ENCODE assay signal across 15 cellular contexts in genomic region chr1:89573410-89573809, GRCh38. TPM values are rescaled to one million over a fixed set of nuclear protein-coding genes. Genes with fewer than 3 reads are reported as not detected.
DNase-seq lines count a peak whose midpoint lies in the region; ATAC-seq, FAIRE-seq and TF ChIP-seq lines count a peak whose summit lies in the region.
"Had no signal": no experiment of that assay in that cellular context is flagged by ENCODE, and none has a peak within 500 bp of the region (broad histone marks: within the 10 kb centered on the region; RNA-seq: fewer than 3 reads in every experiment).

No MANE protein-coding gene starts in this region.

- H3K4me3 Mint-ChIP-seq in T-helper 1 cell treated with Interleukin-12 subunit alpha and Interleukin-12 subunit beta and Interleukin-4 antibody, amounts not matched to agents 30 μg/mL and 1 μg/mL, for 36 hours, result no peak overlapping the region

- H3K9me3 Mint-ChIP-seq in T-helper 1 cell treated with Interleukin-12 subunit alpha and Interleukin-12 subunit beta and Interleukin-4 antibody, amounts not matched to agents 30 μg/mL and 1 μg/mL, for 36 hours, result peaks cover 19% of the 10 kb centered on the region

- H4K20me1 ChIP-seq in HepG2 (ENCODE audit: insufficient read depth, low read length), result no peaks in the 10 kb centered on the region

- no peak for FAIRE-seq in HepG2 (lab: Jason Lieb, UNC)
- FAIRE-seq: H54 had no signal

- in situ Hi-C loops in HepG2 (cut with HindIII; ENCODE audit: extremely low pct_ligation_motif_present, low pct_unique_long_range_greater_than_20kb) (no loop called here), HAP-1 (cut with MboI; ENCODE audit: low sequenced_read_pairs) (no loop called here)

- H3K27ac ChIP-seq in HepG2 (ENCODE audit: extremely low read length, insufficient read depth, low read length) (no peak overlapping the region), right lobe of liver (no peak overlapping the region), mesendoderm (ENCODE audit: low read depth, low read length) (no peak overlapping the region), suprapubic skin (no peak overlapping the region)
- H3K27ac ChIP-seq: 22Rv1, BLaER1, GM23248 had no signal

- H2BK120ac ChIP-seq in mesendoderm (ENCODE audit: low read depth, low read length), result no peak overlapping the region

- ATAC-seq in HepG2 (no peak), right lobe of liver (no peak), GM21447 (IDR thresholded peaks at IDR 0.05; ENCODE audit: unreplicated experiment) (no peak)

- H3K4me1 Mint-ChIP-seq in T-helper 1 cell treated with Interleukin-12 subunit alpha and Interleukin-12 subunit beta and Interleukin-4 antibody, amounts not matched to agents 30 μg/mL and 1 μg/mL, for 36 hours (ENCODE audit: low read depth), result peaks cover 6% of the 10 kb centered on the region

- H3K4ac ChIP-seq in mesendoderm (ENCODE audit: low read depth, low read length), result no peak overlapping the region

- H3K4me2 ChIP-seq in HepG2 (ENCODE audit: low read depth, low read length) (no peak overlapping the region), mesendoderm (ENCODE audit: low read length) (no peak overlapping the region)
- H3K4me2 ChIP-seq: BLaER1 had no signal

- H3K79me2 ChIP-seq in HepG2 (ENCODE audit: insufficient read depth, low read length), result no peaks in the 10 kb centered on the region
- no peaks in the 10 kb centered on the region for H3K79me2 ChIP-seq in mesendoderm (ENCODE audit: control insufficient read depth, insufficient read depth, low read length)

- H4K8ac ChIP-seq in mesendoderm (ENCODE audit: low read depth, low read length), result no peak overlapping the region

- no peak overlapping the region for H4K5ac ChIP-seq in mesendoderm (ENCODE audit: low read length)

- no peak overlapping the region for H2BK15ac ChIP-seq in mesendoderm (replicated peaks; ENCODE audit: low read depth)

- no peak overlapping the region for H2AK5ac ChIP-seq in mesendoderm (ENCODE audit: low read length)

- peak overlapping the region; percentile 45 for H3K27ac Mint-ChIP-seq in T-helper 1 cell treated with Interleukin-12 subunit alpha and Interleukin-12 subunit beta and Interleukin-4 antibody, amounts not matched to agents 30 μg/mL and 1 μg/mL, for 36 hours

- no peak for TF ChIP-seq CTCF in HepG2 (CRISPR knock-in tag; IDR thresholded peaks at IDR 0.05)
- no peak for TF ChIP-seq CTCF in right lobe of liver (IDR thresholded peaks at IDR 0.05)
- TF ChIP-seq CTCF in suprapubic skin (IDR thresholded peaks at IDR 0.05), result no peak

- TF ChIP-seq EP300 in HepG2 (IDR thresholded peaks at IDR 0.05; ENCODE audit: low read depth in 2 of 2, low read length in 2 of 2) (no peak), HepG2 (CRISPR knock-in tag; IDR thresholded peaks at IDR 0.05; ENCODE audit: borderline replicate concordance) (no peak), suprapubic skin (IDR thresholded peaks at IDR 0.05) (no peak)

- no peak overlapping the region for H3K56ac ChIP-seq in mesendoderm (ENCODE audit: low read length)

- H3K36me3 ChIP-seq in HepG2 (replicated peaks in 1 of 2; ENCODE audit: control insufficient read depth in 1 of 2, insufficient read depth in 2 of 2, low read length in 2 of 2) (peaks cover 0 to 2% of the 10 kb centered on the region in 2 experiments; a peak in 3 of 5 replicates), right lobe of liver (no peaks in the 10 kb centered on the region), mesendoderm (ENCODE audit: control insufficient read depth, insufficient read depth, low read length) (no peaks in the 10 kb centered on the region), suprapubic skin (peaks cover 5% of the 10 kb centered on the region), HAP-1 (replicated peaks) (peaks cover 18% of the 10 kb centered on the region; the same call in 1 of the 2 replicates)

- peaks cover 61% of the 10 kb centered on the region for H3K36me3 Mint-ChIP-seq in T-helper 1 cell treated with Interleukin-12 subunit alpha and Interleukin-12 subunit beta and Interleukin-4 antibody, amounts not matched to agents 30 μg/mL and 1 μg/mL, for 36 hours (ENCODE audit: low read depth)

- intact Hi-C loops in HepG2 (cut with micrococcal nuclease; ENCODE audit: unreplicated experiment) (no loop called here), right lobe of liver (cut with DNase I) (no loop called here)

- no peaks in the 10 kb centered on the region for H3K27me3 ChIP-seq in HepG2 (ENCODE audit: control insufficient read depth in 1 of 2, insufficient read depth in 2 of 2, low read length in 2 of 2)
- no peaks in the 10 kb centered on the region for H3K27me3 ChIP-seq in right lobe of liver
- H3K27me3 ChIP-seq in mesendoderm (ENCODE audit: insufficient read depth, low read length, poor library complexity), result no peaks in the 10 kb centered on the region
- H3K27me3 ChIP-seq in suprapubic skin, result no peaks in the 10 kb centered on the region
- H3K27me3 ChIP-seq in HAP-1 (ENCODE audit: low read depth), result no peaks in the 10 kb centered on the region
- H3K27me3 ChIP-seq: BLaER1 had no signal

- no peak overlapping the region for H3K9ac ChIP-seq in HepG2 (ENCODE audit: insufficient read depth, low read depth, low read length)
- H3K9ac ChIP-seq in mesendoderm (ENCODE audit: low read length), result no peak overlapping the region
- H3K9ac ChIP-seq: BLaER1, GM23248 had no signal

- POLR2A ChIA-PET in HepG2 (lab: Yijun Ruan, JAX), result no interaction called here

- BruUV-seq in HepG2 (replicated peaks; lab: Mats Ljungman, UMichigan), result no TSS peak

- H3K79me1 ChIP-seq in mesendoderm (ENCODE audit: low read length), result no peaks in the 10 kb centered on the region

- H3K4me3 ChIP-seq in HepG2 (replicated peaks in 1 of 3; ENCODE audit: insufficient read depth in 1 of 3, low read depth in 2 of 3, low read length in 3 of 3), result no peak overlapping the region
- H3K4me3 ChIP-seq in right lobe of liver, result no peak overlapping the region
- no peak overlapping the region for H3K4me3 ChIP-seq in mesendoderm (ENCODE audit: low read length)
- no peak overlapping the region for H3K4me3 ChIP-seq in suprapubic skin
- H3K4me3 ChIP-seq in HAP-1, result no peak overlapping the region
- H3K4me3 ChIP-seq: BLaER1, GM23248 had no signal

- TF ChIP-seq RAD21 in HepG2 (CRISPR knock-in tag; IDR thresholded peaks at IDR 0.05), result no peak

- no peak for TF ChIP-seq POLR2A in HepG2 (IDR thresholded peaks at IDR 0.05; ENCODE audit: insufficient read depth in 1 of 2, low read depth in 2 of 2, low read length in 2 of 2)
- no peak for TF ChIP-seq POLR2A in right lobe of liver (IDR thresholded peaks at IDR 0.05)
- TF ChIP-seq POLR2A in suprapubic skin (IDR thresholded peaks at IDR 0.05), result no peak

- DNase-seq in T-helper 1 cell (no peak), HepG2 (ENCODE audit: low spot score) (no peak), right lobe of liver (no peak), mesendoderm (no peak), suprapubic skin (ENCODE audit: low spot score in 2 of 2) (no peak), HAP-1 (ENCODE audit: low spot score in 2 of 2) (no peak)
- DNase-seq: AML-193, DMS53, GF-D8, GM23248 had no signal

- CTCF ChIA-PET in HepG2 (lab: Yijun Ruan, JAX; ENCODE audit: low intra/inter-chr PET ratio, low total read pairs), result no interaction called here

- H3K27me3 Mint-ChIP-seq in T-helper 1 cell treated with Interleukin-12 subunit alpha and Interleukin-12 subunit beta and Interleukin-4 antibody, amounts not matched to agents 30 μg/mL and 1 μg/mL, for 36 hours (ENCODE audit: low read depth), result no peaks in the 10 kb centered on the region

- H3K23ac ChIP-seq in mesendoderm (ENCODE audit: low read length), result no peak overlapping the region

- H3K9me3 ChIP-seq in HepG2 (ENCODE audit: low read length) (0 out of 2 replicates have a peak, but pooled peaks cover 4% of the 10 kb centered on the region), right lobe of liver (no peaks in the 10 kb centered on the region), suprapubic skin (no peaks in the 10 kb centered on the region), HAP-1 (0 out of 2 replicates have a peak, but pooled peaks cover 2% of the 10 kb centered on the region)

- H2BK5ac ChIP-seq in mesendoderm (ENCODE audit: low read length), result no peak overlapping the region

- peaks cover 13% of the 10 kb centered on the region for H3K4me1 ChIP-seq in HepG2 (ENCODE audit: insufficient read depth, low read length)
- peaks cover 0 to 8% (median 0%) of the 10 kb centered on the region in 4 donors for H3K4me1 ChIP-seq in right lobe of liver
- no peaks in the 10 kb centered on the region for H3K4me1 ChIP-seq in mesendoderm (ENCODE audit: control insufficient read depth, low read depth, low read length)
- peaks cover 2% of the 10 kb centered on the region for H3K4me1 ChIP-seq in suprapubic skin
- peaks cover 39% of the 10 kb centered on the region for H3K4me1 ChIP-seq in HAP-1
- H3K4me1 ChIP-seq: BLaER1 had no signal

- H2AFZ ChIP-seq in HepG2 (ENCODE audit: low read length), result no peak overlapping the region
- H2AFZ ChIP-seq: GM23248 had no signal

- peak overlapping the region; percentile 14 for H3K18ac ChIP-seq in mesendoderm (ENCODE audit: low read length)

RNA-seq across cellular contexts. Expression of gene LRRC8B, which starts 48.8 kb away (rescaled TPM):
- total RNA-seq in HepG2 (2016; rRNA removed; fragmentation: Illumina TruSeq; extraction: Trizol) (7.6 and 9.2 TPM in 2 replicates), right lobe of liver (10 to 100 TPM in 1 of 6 experiments, 1 to 10 TPM in 5; 1.8 to 11.3 (median 4.7) TPM), suprapubic skin (10 to 100 TPM; 11.1 to 26.6 (median 13.9) TPM)
- 1.1 and 1.4 TPM in 2 replicates for total RNA-seq in HepG2 (2016; cell fraction: cytosol; rRNA removed; fragmentation: Illumina TruSeq; extraction: Trizol; ENCODE audit: low read depth)
- total RNA-seq in HepG2 (2016; cell fraction: insoluble cytoplasmic fraction; rRNA removed; fragmentation: Illumina TruSeq; extraction: Trizol), result 6.9 and 9.0 TPM in 2 replicates
- 5.0 and 5.5 TPM in 2 replicates for total RNA-seq in HepG2 (2016; cell fraction: membrane; rRNA removed; fragmentation: Illumina TruSeq; extraction: Trizol)
- 6.7 and 7.5 TPM in 2 replicates for total RNA-seq in HepG2 (2016; cell fraction: nucleus; rRNA removed; fragmentation: Illumina TruSeq; extraction: Trizol)
- 4.9 TPM in 2 replicates for polyA plus RNA-seq in HepG2 (2011; rRNA removed)
- 5.2 and 6.2 TPM in 2 replicates for polyA plus RNA-seq in HepG2 (2011; cell fraction: cytosol; rRNA removed)
- 3.8 and 4.7 TPM in 2 replicates for polyA plus RNA-seq in HepG2 (2011; cell fraction: nucleus; rRNA removed)
- polyA plus RNA-seq in HepG2 (2012), result 4.1 and 4.3 TPM in 2 replicates
- 0.52 and 0.54 TPM in 2 replicates for polyA plus RNA-seq in HepG2 (2016; cell fraction: cytosol; fragmentation: Illumina TruSeq; extraction: Trizol; ENCODE audit: low read depth)
- 7.3 and 7.9 TPM in 2 replicates for polyA plus RNA-seq in HepG2 (2016; cell fraction: insoluble cytoplasmic fraction; fragmentation: Illumina TruSeq; extraction: Trizol; ENCODE audit: low read depth)
- 2.1 and 2.2 TPM in 2 replicates for polyA plus RNA-seq in HepG2 (2016; cell fraction: membrane; fragmentation: Illumina TruSeq; extraction: Trizol; ENCODE audit: low read depth)
- polyA plus RNA-seq in HepG2 (2016; cell fraction: nucleus; fragmentation: Illumina TruSeq; extraction: Trizol; ENCODE audit: insufficient read depth, low read depth), result 6.1 and 6.2 TPM in 2 replicates
- polyA minus RNA-seq in HepG2 (2011; rRNA and poly(A)+ RNA removed; ENCODE audit: low replicate concordance), result 25.7 and 28.2 TPM in 2 replicates
- 10.6 and 10.9 TPM in 2 replicates for polyA minus RNA-seq in HepG2 (2011; cell fraction: cytosol; rRNA and poly(A)+ RNA removed)
- polyA minus RNA-seq in HepG2 (2011; cell fraction: nucleus; rRNA and poly(A)+ RNA removed), result 12.4 and 17.7 TPM in 2 replicates
- 17.3 TPM for polyA plus RNA-seq in mesendoderm (2013, experiment 1 of 2)
- 17.6 TPM for polyA plus RNA-seq in mesendoderm (2013, experiment 2 of 2)

RNA-seq across cellular contexts. Expression of gene LRRC8C, which starts 59.5 kb away (rescaled TPM):
- total RNA-seq in HepG2 (2016; rRNA removed; fragmentation: Illumina TruSeq; extraction: Trizol) (0.22 TPM in 2 replicates), right lobe of liver (1 to 10 TPM in 5 of 6 experiments, under 1 TPM in 1; 0.53 to 2.0 (median 1.2) TPM), suprapubic skin (10 to 100 TPM in 1 of 4 donors, 1 to 10 TPM in 3; 6.2 to 10.4 (median 9.1) TPM)
- total RNA-seq in HepG2 (2016; cell fraction: cytosol; rRNA removed; fragmentation: Illumina TruSeq; extraction: Trizol; ENCODE audit: low read depth), result under 0.01 and 0.10 TPM in 2 replicates
- 0.22 and 0.24 TPM in 2 replicates for total RNA-seq in HepG2 (2016; cell fraction: insoluble cytoplasmic fraction; rRNA removed; fragmentation: Illumina TruSeq; extraction: Trizol)
- 0.12 and 0.14 TPM in 2 replicates for total RNA-seq in HepG2 (2016; cell fraction: membrane; rRNA removed; fragmentation: Illumina TruSeq; extraction: Trizol)
- 0.25 and 0.47 TPM in 2 replicates for total RNA-seq in HepG2 (2016; cell fraction: nucleus; rRNA removed; fragmentation: Illumina TruSeq; extraction: Trizol)
- 0.25 and 0.32 TPM in 2 replicates for polyA plus RNA-seq in HepG2 (2011; rRNA removed)
- polyA plus RNA-seq in HepG2 (2011; cell fraction: cytosol; rRNA removed), result 0.13 and 0.22 TPM in 2 replicates
- 0.21 and 0.26 TPM in 2 replicates for polyA plus RNA-seq in HepG2 (2011; cell fraction: nucleus; rRNA removed)
- 0.19 and 0.28 TPM in 2 replicates for polyA plus RNA-seq in HepG2 (2012)
- polyA plus RNA-seq in HepG2 (2016; cell fraction: cytosol; fragmentation: Illumina TruSeq; extraction: Trizol; ENCODE audit: low read depth), result 0.01 and 0.02 TPM in 2 replicates
- polyA plus RNA-seq in HepG2 (2016; cell fraction: insoluble cytoplasmic fraction; fragmentation: Illumina TruSeq; extraction: Trizol; ENCODE audit: low read depth), result 0.21 and 0.28 TPM in 2 replicates
- polyA plus RNA-seq in HepG2 (2016; cell fraction: membrane; fragmentation: Illumina TruSeq; extraction: Trizol; ENCODE audit: low read depth), result 0.03 TPM in 2 replicates
- 0.31 and 0.49 TPM in 2 replicates for polyA plus RNA-seq in HepG2 (2016; cell fraction: nucleus; fragmentation: Illumina TruSeq; extraction: Trizol; ENCODE audit: insufficient read depth, low read depth)
- 0.36 and 3.1 TPM in 2 replicates for polyA minus RNA-seq in HepG2 (2011; rRNA and poly(A)+ RNA removed; ENCODE audit: low replicate concordance)
- 0.10 and 0.18 TPM in 2 replicates for polyA minus RNA-seq in HepG2 (2011; cell fraction: cytosol; rRNA and poly(A)+ RNA removed)
- polyA minus RNA-seq in HepG2 (2011; cell fraction: nucleus; rRNA and poly(A)+ RNA removed), result 0.64 and 0.99 TPM in 2 replicates
- 1.5 TPM for polyA plus RNA-seq in mesendoderm (2013, experiment 1 of 2)
- polyA plus RNA-seq in mesendoderm (2013, experiment 2 of 2), result 1.4 TPM
